26 cellular contexts compared by ENCODE assay signal in genomic region chr6:56571605-56572004, GRCh38.
"Had no signal": no experiment of that assay in that cellular context is flagged by ENCODE, and none has a peak within 500 bp of the region (broad histone marks: within the 10 kb centered on the region; RNA-seq: fewer than 3 reads in every experiment).

No MANE protein-coding gene starts in this region.

- H3K4me1 ChIP-seq: pancreas, prostate gland, suprapubic skin, testis, uterus had no signal

- H3K36me3 ChIP-seq: neutrophil, pancreas, prostate gland, transverse colon, uterus had no signal

- H3K9me3 ChIP-seq: neutrophil, pancreas, prostate gland, spleen, suprapubic skin, testis, tibial artery, transverse colon, upper lobe of right lung, uterus had no signal

- DNase-seq: naive thymus-derived CD8-positive, alpha-beta T cell; nephron progenitor cell; nucleus accumbens; pancreas; right cardiac atrium; spleen; stimulated activated CD4-positive, alpha-beta T cell treated with anti-CD3 and anti-CD28 coated beads, Interleukin-12 subunit alpha, Interleukin-12 subunit beta, amount 100 ng/mL, for 4 hours; stimulated activated CD4-positive, alpha-beta T cell treated with anti-CD3 and anti-CD28 coated beads, Interleukin-1b, Interleukin-23, amount 100 ng/mL, for 48 hours; stimulated activated CD4-positive, alpha-beta T cell treated with anti-CD3 and anti-CD28 coated beads, Interleukin-4, amount 100 ng/mL, for 1 hour; stimulated activated CD4-positive, alpha-beta T cell treated with anti-CD3 and anti-CD28 coated beads, Interleukin-4, amount 100 ng/mL, for 4 hours; stimulated activated CD8-positive, alpha-beta memory T cell treated with anti-CD3 and anti-CD28 coated beads, Interleukin-4, amount 100 ng/mL, for 48 hours; stimulated activated naive CD8-positive, alpha-beta T cell treated with anti-CD3 and anti-CD28 coated beads, Interleukin-15, amount 100 ng/mL, for 72 hours; stimulated activated naive CD8-positive, alpha-beta T cell treated with anti-CD3 and anti-CD28 coated beads, Interleukin-15, Interleukin-2, amounts not matched to agents 100 U/mL and 50 U/mL, for 24 hours; substantia nigra; testis; tibial artery; transverse colon; upper lobe of right lung; uterus had no signal

- H3K27me3 ChIP-seq: neutrophil, pancreas, spleen, suprapubic skin, testis, tibial artery, transverse colon, upper lobe of right lung, uterus had no signal

- H3K27ac ChIP-seq: neutrophil, pancreas, prostate gland, skin epidermis, spleen, suprapubic skin, testis, tibial artery, upper lobe of right lung had no signal

- ATAC-seq: naive thymus-derived CD8-positive, alpha-beta T cell; natural killer cell treated with Interleukin-12 subunit alpha and Interleukin-12 subunit beta and Interleukin-15 and Interleukin-18, amount 100 ng/mL, for 72 hours; stimulated activated memory B cell treated with anti-CD40 and anti-IgM and Interleukin-4, amounts not matched to agents 10 μg/mL and 1 μg/mL and 100 μg/mL, for 72 hours; stimulated activated naive CD8-positive, alpha-beta T cell treated with anti-CD3 and anti-CD28 coated beads, Interleukin-15, amount 100 ng/mL, for 72 hours; stimulated activated naive CD8-positive, alpha-beta T cell treated with anti-CD3 and anti-CD28 coated beads, Interleukin-15, Interleukin-2, amounts not matched to agents 100 U/mL and 50 U/mL, for 24 hours had no signal

- FAIRE-seq: pancreas had no signal

- H3K4me3 ChIP-seq: pancreas, prostate gland, skin epidermis, smooth muscle cell, spleen, suprapubic skin, testis, tibial artery, transverse colon, upper lobe of right lung, uterus had no signal
